Comparison of ENCODE assay signal across 10 cellular contexts in genomic region chr1:109252893-109253802, GRCh38. TPM values are rescaled to one million over a fixed set of nuclear protein-coding genes. Genes with fewer than 3 reads are reported as not detected.
DNase-seq lines count a peak whose midpoint lies in the region; ATAC-seq and TF ChIP-seq lines count a peak whose summit lies in the region.
"Had no signal": no experiment of that assay in that cellular context is flagged by ENCODE, and none has a peak within 500 bp of the region (broad histone marks: within the 10 kb centered on the region; RNA-seq: fewer than 3 reads in every experiment).

No MANE protein-coding gene starts in this region.

- TF ChIP-seq CTCF in upper lobe of right lung (IDR thresholded peaks at IDR 0.05), result no peak

- intact Hi-C loops in upper lobe of right lung (cut with DNase I), result no loop called here

- no peak overlapping the region for H3K9ac ChIP-seq in duodenal mucosa (ENCODE audit: low read depth in 1 of 2, low read length in 2 of 2)

- H3K27me3 ChIP-seq in duodenal mucosa (ENCODE audit: control insufficient read depth in 1 of 2, insufficient read depth in 2 of 2, low read length in 2 of 2), result no peaks in the 10 kb centered on the region
- no peaks in the 10 kb centered on the region for H3K27me3 ChIP-seq in upper lobe of right lung

- peak; percentile 24 for DNase-seq in NCI-H1436 (lab: John Stamatoyannopoulos, UW)
- DNase-seq in NCI-H1436 treated with DMSO at 0.1 percent for 48 hours (lab: John Stamatoyannopoulos, UW), result no peak
- DNase-seq in mucosa of gallbladder (ENCODE audit: low spot score), result peak; percentile 44
- DNase-seq in upper lobe of right lung, result peak; percentile 57
- no peak for DNase-seq in activated CD8-positive, alpha-beta memory T cell treated with anti-CD3 and anti-CD28 coated beads, Interleukin-2, amount 50 U/mL, for 4 hours
- DNase-seq: NCI-H1930 had no signal

- ATAC-seq in upper lobe of right lung, result no peak
- ATAC-seq in GM18873 (IDR thresholded peaks at IDR 0.05; ENCODE audit: low FRiP score, unreplicated experiment), result no peak
- no peak for ATAC-seq in HG03342 (IDR thresholded peaks at IDR 0.05; ENCODE audit: unreplicated experiment)

- H3K36me3 ChIP-seq in duodenal mucosa (ENCODE audit: control insufficient read depth in 1 of 2, insufficient read depth in 2 of 2, low read length in 2 of 2), result no peaks in the 10 kb centered on the region
- H3K36me3 ChIP-seq in upper lobe of right lung, result no peaks in the 10 kb centered on the region

- H3K4me1 ChIP-seq in duodenal mucosa (ENCODE audit: control insufficient read depth in 1 of 2, insufficient read depth in 2 of 2, low read length in 2 of 2) (peaks cover 15 to 25% of the 10 kb centered on the region in 2 donors), upper lobe of right lung (peaks cover 26% of the 10 kb centered on the region)

- H3K9me3 ChIP-seq in duodenal mucosa (ENCODE audit: control insufficient read depth in 1 of 2, low read length in 2 of 2), result no peaks in the 10 kb centered on the region
- no peaks in the 10 kb centered on the region for H3K9me3 ChIP-seq in upper lobe of right lung

- H3K27ac ChIP-seq in duodenal mucosa (ENCODE audit: low read depth, low read length), result peak overlapping the region; percentile 51
- peak overlapping the region; percentile 80 for H3K27ac ChIP-seq in upper lobe of right lung

- H3K4me3 ChIP-seq in duodenal mucosa (ENCODE audit: low read depth in 1 of 2, low read length in 2 of 2), result no peak overlapping the region
- H3K4me3 ChIP-seq in upper lobe of right lung, result no peak overlapping the region

RNA-seq across cellular contexts. Expression of gene CELSR2, which starts 3.8 kb away (rescaled TPM):
- total RNA-seq in mucosa of gallbladder, result 20.9 TPM
- 7.4 TPM for total RNA-seq in upper lobe of right lung

RNA-seq across cellular contexts. Expression of gene PSRC1, which starts 29.8 kb away (rescaled TPM):
- 7.4 TPM for total RNA-seq in mucosa of gallbladder
- 2.9 TPM for total RNA-seq in upper lobe of right lung

RNA-seq across cellular contexts. Expression of gene SARS1, which starts 39.4 kb away (rescaled TPM):
- total RNA-seq in mucosa of gallbladder, result 113 TPM
- total RNA-seq in upper lobe of right lung, result 194 TPM

RNA-seq across cellular contexts. Expression of gene MYBPHL, which starts 53.7 kb away (rescaled TPM):
- total RNA-seq in mucosa of gallbladder (0.20 TPM), upper lobe of right lung (3.6 TPM)
- total RNA-seq: lung microvascular endothelial cell had no signal

Comparison
In these comparisons a context has a peak if more than half of its experiments do, and no peak if none do; other contexts are left out.
1. DNase-seq: peak in NCI-H1436 (single experiment), mucosa of gallbladder (single experiment) and upper lobe of right lung (single experiment); none in NCI-H1436 treated with DMSO at 0.1 percent for 48 hours (single experiment) and activated CD8-positive, alpha-beta memory T cell treated with anti-CD3 and anti-CD28 coated beads, Interleukin-2, amount 50 U/mL, for 4 hours (single experiment).